9 cellular contexts compared by ENCODE assay signal in genomic region chr1:17696417-17697301, GRCh38. TPM values are rescaled to one million over a fixed set of nuclear protein-coding genes. Genes with fewer than 3 reads are reported as not detected.
DNase-seq lines count a peak whose midpoint lies in the region; ATAC-seq, FAIRE-seq and TF ChIP-seq lines count a peak whose summit lies in the region.
"Had no signal": no experiment of that assay in that cellular context is flagged by ENCODE, and none has a peak within 500 bp of the region (broad histone marks: within the 10 kb centered on the region; RNA-seq: fewer than 3 reads in every experiment).

No MANE protein-coding gene starts in this region.

- H3K79me2 ChIP-seq in K562 (ENCODE audit: control insufficient read depth, insufficient read depth, low read length): no peaks in the 10 kb centered on the region

- H3K9ac ChIP-seq in K562 (ENCODE audit: insufficient read depth in 1 of 2, low read depth in 2 of 2, low read length in 2 of 2): no peak overlapping the region; a peak in 1 of 4 replicates

- H3K27ac ChIP-seq in K562 (ENCODE audit: extremely low read depth, low read depth, low read length) (no peak overlapping the region), testis (no peak overlapping the region)
- H3K27ac ChIP-seq: 22Rv1 had no signal

- H3K4me1 Mint-ChIP-seq in activated CD4-positive, alpha-beta T cell treated with anti-CD3 and anti-CD28 coated beads, Interleukin-2, amount 10 ng/mL, durations not matched to agents 24 days and 14 days: no peaks in the 10 kb centered on the region

- H3K9me1 ChIP-seq in K562 (ENCODE audit: control insufficient read depth, insufficient read depth, low read length): no peaks in the 10 kb centered on the region

- 0 out of 2 replicates have a peak, but pooled peaks cover 12% of the 10 kb centered on the region for H4K20me1 ChIP-seq in K562 (replicated peaks; ENCODE audit: control insufficient read depth, insufficient read depth, low read length)

- peaks cover 28 to 92% of the 10 kb centered on the region in 2 experiments for H3K27me3 ChIP-seq in K562 (ENCODE audit: control insufficient read depth in 2 of 2, insufficient read depth in 2 of 2, low read length in 2 of 2)
- no peaks in the 10 kb centered on the region for H3K27me3 ChIP-seq in testis

- BruUV-seq in K562 (replicated peaks; lab: Mats Ljungman, UMichigan): no TSS peak

- H3K4me3 Mint-ChIP-seq in activated CD4-positive, alpha-beta T cell treated with anti-CD3 and anti-CD28 coated beads, Interleukin-2, amount 10 ng/mL, durations not matched to agents 24 days and 14 days: no peak overlapping the region

- no peak for TF ChIP-seq EP300 in K562 (IDR thresholded peaks at IDR 0.05; ENCODE audit: low read length)

- no peak overlapping the region for H3K4me2 ChIP-seq in K562 (ENCODE audit: insufficient read depth, low read length)

- peak in 2 of 3 experiments; percentile 23 to 37; a peak in 1 of 6 replicates for TF ChIP-seq CTCF in K562 (IDR thresholded peaks at IDR 0.05 in 2 of 3, conservative IDR thresholded peaks at IDR 0.05 in 1 of 3; ENCODE audit: insufficient read depth in 2 of 3, low read depth in 1 of 3, low read length in 3 of 3)
- peak in 2 of 3 experiments; percentile 38 to 45 for TF ChIP-seq CTCF in testis (IDR thresholded peaks at IDR 0.05)

- peak in 1 of 2 experiments; percentile 15; a peak in 1 of 4 replicates for TF ChIP-seq RAD21 in K562 (CRISPR knock-in tag; conservative IDR thresholded peaks at IDR 0.05 in 1 of 2, IDR thresholded peaks at IDR 0.05 in 1 of 2)

- H3K4me3 ChIP-seq in K562 (no peak overlapping the region), testis (no peak overlapping the region)

- DNase-seq in DMS53 (lab: John Stamatoyannopoulos, UW): peak; percentile 27
- DNase-seq in DMS53 treated with DMSO at 0.1 percent for 48 hours (lab: John Stamatoyannopoulos, UW; ENCODE audit: unreplicated experiment): no peak
- DNase-seq in K562 (ENCODE audit: extremely low read depth in 1 of 4, low spot score in 3 of 4): peak in 3 of 4 experiments; percentile 17 to 27 (median 23)
- peak; percentile 71 for DNase-seq in iPS-NIHi7 (ENCODE audit: extremely low spot score)
- peak; percentile 73 for DNase-seq in testis
- DNase-seq in RPMI8226: no peak
- DNase-seq in activated CD4-positive, alpha-beta T cell treated with anti-CD3 and anti-CD28 coated beads, Interleukin-2, amount 10 ng/mL, durations not matched to agents 24 days and 14 days: no peak

- in situ Hi-C loops in K562 (cut with MboI): no loop called here

- POLR2A ChIA-PET in K562 (lab: Yijun Ruan, JAX): no interaction called here

- no peaks in the 10 kb centered on the region for H3K36me3 Mint-ChIP-seq in activated CD4-positive, alpha-beta T cell treated with anti-CD3 and anti-CD28 coated beads, Interleukin-2, amount 10 ng/mL, durations not matched to agents 24 days and 14 days (ENCODE audit: low read depth)

- ATAC-seq in K562 (peak; percentile 47), GM19467 (IDR thresholded peaks at IDR 0.05; ENCODE audit: unreplicated experiment) (no peak)

- H3K9me3 ChIP-seq in K562 (replicated peaks; ENCODE audit: control insufficient read depth, insufficient read depth, low read depth, low read length) (no peaks in the 10 kb centered on the region), testis (no peaks in the 10 kb centered on the region)

- no peak for FAIRE-seq in K562 (lab: Jason Lieb, UNC)

- H3K4me1 ChIP-seq in K562 (replicated peaks in 1 of 2; ENCODE audit: control insufficient read depth in 2 of 2, insufficient read depth in 2 of 2, low read length in 2 of 2) (peaks cover 0 to 6% of the 10 kb centered on the region in 2 experiments; a peak in 2 of 5 replicates), testis (no peaks in the 10 kb centered on the region)

- H3K27me3 Mint-ChIP-seq in activated CD4-positive, alpha-beta T cell treated with anti-CD3 and anti-CD28 coated beads, Interleukin-2, amount 10 ng/mL, durations not matched to agents 24 days and 14 days: no peaks in the 10 kb centered on the region

- CTCF ChIA-PET in K562 (lab: Yijun Ruan, JAX; ENCODE audit: low intra/inter-chr PET ratio): no interaction called here

- intact Hi-C loops in K562 (cut with micrococcal nuclease) (no loop called here), testis (cut with DNase I; ENCODE audit: low total_unique reads) (no loop called here)
- intact Hi-C loops in activated CD4-positive, alpha-beta T cell treated with anti-CD3 and anti-CD28 coated beads, Interleukin-2, amount 10 ng/mL, durations not matched to agents 24 days and 14 days (cut with micrococcal nuclease): no loop called here

- H3K36me3 ChIP-seq in K562 (ENCODE audit: control insufficient read depth, insufficient read depth, low read length): no peaks in the 10 kb centered on the region
- no peaks in the 10 kb centered on the region for H3K36me3 ChIP-seq in testis (ENCODE audit: low read depth, missing control alignments)

- no peak overlapping the region for H3K27ac Mint-ChIP-seq in activated CD4-positive, alpha-beta T cell treated with anti-CD3 and anti-CD28 coated beads, Interleukin-2, amount 10 ng/mL, durations not matched to agents 24 days and 14 days

- TF ChIP-seq POLR2A in K562 (conservative IDR thresholded peaks at IDR 0.05) (no peak), testis (IDR thresholded peaks at IDR 0.05) (no peak)

- H3K9me3 Mint-ChIP-seq in activated CD4-positive, alpha-beta T cell treated with anti-CD3 and anti-CD28 coated beads, Interleukin-2, amount 10 ng/mL, durations not matched to agents 24 days and 14 days: no peaks in the 10 kb centered on the region

- WGBS in K562 (ENCODE audit: insufficient coverage, low coverage, missing lambda C conversion rate): 18% methylated on average over 42 of the region's 42 CpGs
- 50 to 85% methylated on average over 12 to 42 of the region's 42 CpGs for WGBS in testis, 2 donors

- no peak overlapping the region for H2AFZ ChIP-seq in K562 (ENCODE audit: low read depth, low read length)

TF ChIP-seq in K562, 482 proteins besides CTCF, POLR2A, EP300 and RAD21:
- TF ChIP-seq CTCFL (IDR thresholded peaks at IDR 0.05; ENCODE audit: borderline replicate concordance, insufficient read depth, low read depth, low read length, poor library complexity, severe bottlenecking) (peak; percentile 4), ZNF263 (CRISPR knock-in tag; IDR thresholded peaks at IDR 0.05; ENCODE audit: borderline replicate concordance) (peak; percentile 48), ZNF696 (CRISPR knock-in tag; conservative IDR thresholded peaks at IDR 0.05) (no peak)

RNA-seq across cellular contexts. Expression of gene ACTL8, which starts 58.5 kb away (rescaled TPM):
- not detected in 2 replicates for total RNA-seq in K562 (2011; cell fraction: chromatin; rRNA removed; ENCODE audit: low replicate concordance)
- total RNA-seq in K562 (2011; cell fraction: nucleolus; rRNA removed): not detected in 2 replicates
- total RNA-seq in K562 (2011; cell fraction: nucleoplasm; rRNA removed): not detected in 2 replicates
- total RNA-seq in K562 (2014; rRNA removed) (3.2 and 3.3 TPM in 2 replicates), K562 (2014; rRNA removed; fragmentation: Illumina TruSeq; extraction: Trizol) (1.1 and 1.2 TPM in 2 replicates), K562 (2015; rRNA removed; fragmentation: Illumina TruSeq; extraction: Trizol) (1.0 and 2.0 TPM in 2 replicates), K562 (2021) (2.1 and 2.7 TPM in 2 replicates), testis (10 to 100 TPM; 10.9 to 12.6 TPM)
- polyA plus RNA-seq in K562 (2011; rRNA removed) (0.57 and 0.88 TPM in 2 replicates), K562 (2014; fragmentation: Illumina TruSeq; extraction: Trizol) (1.6 and 3.3 TPM in 2 replicates), K562 (2014; fragmentation: Nextera tagmentation; extraction: Ambion mirVana) (under 1 TPM; 0.30 to 0.85 TPM), K562 (2014; rRNA removed) (2.5 and 3.0 TPM in 2 replicates), testis (ENCODE audit: insufficient read depth, low read depth, low replicate concordance) (12.8 TPM)
- polyA plus RNA-seq in K562 (2011; cell fraction: cytosol; rRNA removed): 0.83 and 1.3 TPM in 2 replicates
- 0.21 and 0.24 TPM in 2 replicates for polyA plus RNA-seq in K562 (2011; cell fraction: nucleus; rRNA removed)
- 0.91 and 1.8 TPM in 2 replicates for polyA plus RNA-seq in K562 (2012)
- 0.27 and 0.46 TPM in 2 replicates for polyA minus RNA-seq in K562 (2011; rRNA and poly(A)+ RNA removed)
- 0.48 TPM in 1 of 2 replicates, not detected in the other for polyA minus RNA-seq in K562 (2011; cell fraction: cytosol; rRNA and poly(A)+ RNA removed)
- 0.22 TPM in 1 of 2 replicates, not detected in the other for polyA minus RNA-seq in K562 (2011; cell fraction: nucleus; rRNA and poly(A)+ RNA removed)
- total RNA-seq in activated CD4-positive, alpha-beta T cell treated with anti-CD3 and anti-CD28 coated beads, Interleukin-2, amount 10 ng/mL, durations not matched to agents 24 days and 14 days: not detected in 2 replicates

Comparison
In these comparisons a context has a peak if more than half of its experiments do, and no peak if none do; other contexts are left out.
1. DNase-seq: peak in DMS53 (single experiment), K562 (3 of 4), iPS-NIHi7 (single experiment) and testis (single experiment); none in DMS53 treated with DMSO at 0.1 percent for 48 hours (single experiment), RPMI8226 (single experiment) and activated CD4-positive, alpha-beta T cell treated with anti-CD3 and anti-CD28 coated beads, Interleukin-2, amount 10 ng/mL, durations not matched to agents 24 days and 14 days (single experiment).